In the genomic region with DNA sequence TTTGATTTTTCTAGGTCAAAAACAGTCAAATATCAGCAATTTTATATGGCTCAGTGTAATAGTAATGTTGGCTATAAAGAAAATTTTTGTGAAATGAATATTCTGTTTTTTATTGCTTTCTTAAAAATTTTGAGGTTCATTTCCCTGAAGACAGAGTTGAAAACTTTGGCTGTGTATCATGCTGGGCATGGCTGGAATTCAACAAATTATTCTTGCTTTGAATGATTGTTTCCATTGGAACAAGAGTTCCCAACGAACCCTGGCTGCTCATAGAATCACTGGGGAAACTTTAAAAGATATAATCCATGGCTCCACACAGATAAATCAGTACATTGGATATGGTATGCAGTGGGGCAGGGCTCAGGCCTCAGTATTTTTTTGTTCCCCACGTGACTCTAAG, we compare ENCODE assay signal across 19 cellular contexts.
DNase-seq lines count a peak whose midpoint lies in the region; TF ChIP-seq lines count a peak whose summit lies in the region.
"Had no signal": no experiment of that assay in that cellular context is flagged by ENCODE, and none has a peak within 500 bp of the region (broad histone marks: within the 10 kb centered on the region; RNA-seq: fewer than 3 reads in every experiment).

No MANE protein-coding gene starts in this region.

- TF ChIP-seq POLR2A in Peyer's patch (IDR thresholded peaks at IDR 0.05) = no peak

- peaks cover 4 to 27% of the 10 kb centered on the region in 2 donors for H3K4me1 ChIP-seq in ascending aorta
- peaks cover 0 to 72% (median 23%) of the 10 kb centered on the region in 4 donors for H3K4me1 ChIP-seq in tibial artery
- H3K4me1 ChIP-seq in Peyer's patch = peaks cover 0 to 8% (median 0%) of the 10 kb centered on the region in 4 donors
- H3K4me1 ChIP-seq: BLaER1 treated with 17β-estradiol and CSF1 and Interleukin-3, amounts not matched to agents 10 nM and 100 nM had no signal

- intact Hi-C loops in ascending aorta (cut with DNase I) (no loop called here), tibial artery (cut with DNase I; ENCODE audit: low total_unique reads) (no loop called here)

- H3K27me3 ChIP-seq in ascending aorta (no peaks in the 10 kb centered on the region), tibial artery (no peaks in the 10 kb centered on the region), Peyer's patch (no peaks in the 10 kb centered on the region)
- H3K27me3 ChIP-seq: BLaER1 treated with 17β-estradiol and CSF1 and Interleukin-3, amounts not matched to agents 10 nM and 100 nM had no signal

- H3K36me3 ChIP-seq in ascending aorta (no peaks in the 10 kb centered on the region), tibial artery (no peaks in the 10 kb centered on the region), Peyer's patch (no peaks in the 10 kb centered on the region)
- H3K36me3 ChIP-seq: BLaER1 treated with 17β-estradiol and CSF1 and Interleukin-3, amounts not matched to agents 10 nM and 100 nM had no signal

- H3K4me3 ChIP-seq in ascending aorta (no peak overlapping the region), tibial artery (no peak overlapping the region), Peyer's patch (no peak overlapping the region)
- H3K4me3 ChIP-seq: A549; BLaER1 treated with 17β-estradiol and CSF1 and Interleukin-3, amounts not matched to agents 10 nM and 100 nM; GM12878 had no signal

- peak overlapping the region; percentile 67 to 74 for H3K27ac ChIP-seq in ascending aorta
- H3K27ac ChIP-seq in tibial artery = peak overlapping the region; percentile 44 to 77
- no peak overlapping the region for H3K27ac ChIP-seq in Peyer's patch
- H3K27ac ChIP-seq: 22Rv1; A549; BLaER1 treated with 17β-estradiol and CSF1 and Interleukin-3, amounts not matched to agents 10 nM and 100 nM; C4-2B had no signal

- no peak for TF ChIP-seq CTCF in ascending aorta (IDR thresholded peaks at IDR 0.05)
- TF ChIP-seq CTCF in tibial artery (IDR thresholded peaks at IDR 0.05) = no peak
- TF ChIP-seq CTCF in Peyer's patch (IDR thresholded peaks at IDR 0.05) = no peak

- no peak for DNase-seq in ascending aorta (ENCODE audit: low spot score in 2 of 2)
- DNase-seq in fibroblast of peridontal ligament (ENCODE audit: extremely low read depth) = peak; percentile 63
- peak; percentile 86 for DNase-seq in stromal cell of bone marrow (ENCODE audit: low read depth)
- DNase-seq in tibial artery = no peak
- no peak for DNase-seq in Peyer's patch
- no peak for DNase-seq in EL
- no peak for DNase-seq in hippocampal formation (lab: John Stamatoyannopoulos, UW)
- DNase-seq: AML-193; Caco-2; Calu3; CD4-positive, alpha-beta T cell; CD8-positive, alpha-beta T cell; DMS79 treated with DMSO at 0.1 percent for 48 hours; GDM1 had no signal

- H3K9me3 ChIP-seq in ascending aorta = no peaks in the 10 kb centered on the region
- no peaks in the 10 kb centered on the region for H3K9me3 ChIP-seq in tibial artery
- no peaks in the 10 kb centered on the region for H3K9me3 ChIP-seq in Peyer's patch
- H3K9me3 ChIP-seq: A549, Caco-2 had no signal

Comparison
In these comparisons a context has a peak if more than half of its experiments do, and no peak if none do; other contexts are left out.
1. DNase-seq: peak in fibroblast of peridontal ligament (single experiment) and stromal cell of bone marrow (single experiment); none in ascending aorta (0 of 2), tibial artery (0 of 2), Peyer's patch (0 of 3), EL (single experiment) and hippocampal formation (0 of 2).
2. H3K27ac ChIP-seq: peak in ascending aorta (2 of 2) and tibial artery (2 of 2); none in Peyer's patch (0 of 4).